ENCODE assay signal across 37 cellular contexts in the genomic region with DNA sequence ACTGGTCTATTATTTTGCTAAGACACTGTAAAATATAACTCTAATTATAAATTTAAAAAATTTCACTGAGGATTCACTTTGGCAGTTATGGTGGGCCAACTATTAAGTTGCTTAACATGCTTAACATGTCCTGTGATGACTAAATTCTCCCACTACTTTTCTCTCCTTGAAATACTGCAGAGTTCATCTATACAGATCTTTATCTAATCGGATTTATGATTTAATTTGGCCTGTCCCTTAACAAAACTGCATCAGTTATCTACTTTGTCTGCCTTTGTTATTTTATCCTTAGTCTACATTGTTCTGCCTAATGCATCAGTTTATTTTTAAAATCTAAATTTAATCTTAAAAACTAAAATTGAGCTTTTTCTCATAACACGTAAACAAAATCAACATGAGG. TPM values are rescaled to one million over a fixed set of nuclear protein-coding genes. Genes with fewer than 3 reads are reported as not detected.
"Had no signal": no experiment of that assay in that cellular context is flagged by ENCODE, and none has a peak within 500 bp of the region (broad histone marks: within the 10 kb centered on the region; RNA-seq: fewer than 3 reads in every experiment).

No MANE protein-coding gene starts in this region.

- DNase-seq: activated B cell treated with CpG ODN at 0.5 μM for 24 hours; activated CD4-positive, alpha-beta memory T cell treated with anti-CD3 and anti-CD28 coated beads, Interleukin-2, amount 10 ng/mL, durations not matched to agents 7 days and 5 days; activated CD4-positive, alpha-beta T cell treated with anti-CD3 and anti-CD28 coated beads for 4 hours; activated CD4-positive, alpha-beta T cell treated with anti-CD3 and anti-CD28 coated beads, Interleukin-2, amount 10 ng/mL, durations not matched to agents 24 days and 14 days; activated CD4-positive, alpha-beta T cell treated with anti-CD3 and anti-CD28 coated beads, Interleukin-2, amount 50 U/mL, for 1 hour; activated CD4-positive, alpha-beta T cell treated with anti-CD3 and anti-CD28 coated beads, Interleukin-2, amount 50 U/mL, for 48 hours; activated CD4-positive, CD25-positive, alpha-beta regulatory T cell treated with anti-CD3 and anti-CD28 coated beads, Interleukin-2, amount 50 U/mL, for 72 hours; activated CD8-positive, alpha-beta memory T cell treated with anti-CD3 and anti-CD28 coated beads for 24 hours; activated CD8-positive, alpha-beta memory T cell treated with anti-CD3 and anti-CD28 coated beads, Interleukin-2, amount 10 ng/mL, durations not matched to agents 7 days and 5 days; activated CD8-positive, alpha-beta memory T cell treated with anti-CD3 and anti-CD28 coated beads, Interleukin-2, amount 50 U/mL, for 48 hours; activated CD8-positive, alpha-beta T cell treated with anti-CD3 and anti-CD28 coated beads, Interleukin-2, amount 10 ng/mL, durations not matched to agents 7 days and 5 days; activated effector memory CD4-positive, alpha-beta T cell treated with Interleukin-2 at 50 U/mL for 16 hours; activated gamma-delta T cell; activated naive CD4-positive, alpha-beta T cell treated with anti-CD3 and anti-CD28 coated beads, Interleukin-2, amount 10 ng/mL, durations not matched to agents 7 days and 5 days; activated naive CD4-positive, alpha-beta T cell treated with Interleukin-2 at 50 U/mL for 16 hours; activated naive CD8-positive, alpha-beta T cell treated with anti-CD3 and anti-CD28 coated beads, Interleukin-2, amount 10 ng/mL, durations not matched to agents 7 days and 5 days; activated naive CD8-positive, alpha-beta T cell treated with anti-CD3 and anti-CD28 coated beads, Interleukin-2, amount 50 U/mL, for 24 hours; activated T-cell treated with anti-CD3 and anti-CD28 coated beads, Interleukin-2, amount 50 U/mL, for 24 hours; activated T-cell treated with anti-CD3 and anti-CD28 coated beads, Interleukin-2, amount 50 U/mL, for 48 hours; amygdala; anterior cingulate cortex; caudate nucleus; cerebellar nuclear complex; T-helper 1 cell; T-helper 2 cell; T-helper 9 cell had no signal

- H3K9me3 ChIP-seq: ascending aorta had no signal

- H3K27me3 ChIP-seq: ascending aorta, cardiac muscle cell had no signal

- H3K27me3 Mint-ChIP-seq: activated B cell treated with CpG ODN at 0.5 μM for 24 hours; activated CD4-positive, alpha-beta memory T cell treated with anti-CD3 and anti-CD28 coated beads, Interleukin-2, amount 10 ng/mL, durations not matched to agents 7 days and 5 days; activated CD4-positive, alpha-beta T cell treated with anti-CD3 and anti-CD28 coated beads, Interleukin-2, amount 10 ng/mL, durations not matched to agents 24 days and 14 days; activated CD8-positive, alpha-beta memory T cell treated with anti-CD3 and anti-CD28 coated beads, Interleukin-2, amount 10 ng/mL, durations not matched to agents 7 days and 5 days; activated naive CD4-positive, alpha-beta T cell treated with anti-CD3 and anti-CD28 coated beads, Interleukin-2, amount 10 ng/mL, durations not matched to agents 7 days and 5 days; activated naive CD4-positive, alpha-beta T cell treated with anti-CD3 and anti-CD28 coated beads, Interleukin-2, amount 50 U/mL, for 24 hours; activated naive CD8-positive, alpha-beta T cell treated with anti-CD3 and anti-CD28 coated beads, Interleukin-2, amount 10 ng/mL, durations not matched to agents 7 days and 5 days; activated naive CD8-positive, alpha-beta T cell treated with anti-CD3 and anti-CD28 coated beads, Interleukin-2, amount 50 U/mL, for 24 hours; activated T-cell treated with anti-CD3 and anti-CD28 coated beads, Interleukin-2, amount 50 U/mL, for 24 hours; brain; central memory CD8-positive, alpha-beta T cell had no signal

- H3K27ac Mint-ChIP-seq: activated B cell treated with CpG ODN at 0.5 μM for 24 hours; activated CD4-positive, alpha-beta memory T cell treated with anti-CD3 and anti-CD28 coated beads, Interleukin-2, amount 10 ng/mL, durations not matched to agents 7 days and 5 days; activated CD4-positive, alpha-beta T cell treated with anti-CD3 and anti-CD28 coated beads, Interleukin-2, amount 10 ng/mL, durations not matched to agents 24 days and 14 days; activated naive CD4-positive, alpha-beta T cell treated with anti-CD3 and anti-CD28 coated beads, Interleukin-2, amount 10 ng/mL, durations not matched to agents 7 days and 5 days; activated naive CD4-positive, alpha-beta T cell treated with anti-CD3 and anti-CD28 coated beads, Interleukin-2, amount 50 U/mL, for 24 hours; activated naive CD8-positive, alpha-beta T cell treated with anti-CD3 and anti-CD28 coated beads, Interleukin-2, amount 10 ng/mL, durations not matched to agents 7 days and 5 days; activated naive CD8-positive, alpha-beta T cell treated with anti-CD3 and anti-CD28 coated beads, Interleukin-2, amount 50 U/mL, for 24 hours; T-helper 1 cell treated with Interleukin-12 subunit alpha and Interleukin-12 subunit beta and Interleukin-4 antibody, amounts not matched to agents 30 μg/mL and 1 μg/mL, for 36 hours; T-helper 2 cell treated with Interferon-gamma antibody and Interleukin-4, amounts not matched to agents 5 μg/mL and 100 μg/mL, for 36 hours had no signal

- H3K4me1 Mint-ChIP-seq: brain had no signal

- H3K4me1 ChIP-seq: ascending aorta had no signal

- ATAC-seq: activated CD8-positive, alpha-beta memory T cell treated with anti-CD3 and anti-CD28 coated beads, Interleukin-2, amount 10 ng/mL, durations not matched to agents 7 days and 5 days; activated CD8-positive, alpha-beta T cell treated with anti-CD3 and anti-CD28 coated beads, Interleukin-2, amount 10 ng/mL, durations not matched to agents 7 days and 5 days; activated naive CD8-positive, alpha-beta T cell treated with anti-CD3 and anti-CD28 coated beads, Interleukin-2, amount 50 U/mL, for 24 hours had no signal

- H3K4me3 Mint-ChIP-seq: activated B cell treated with CpG ODN at 0.5 μM for 24 hours; activated CD4-positive, alpha-beta memory T cell treated with anti-CD3 and anti-CD28 coated beads, Interleukin-2, amount 10 ng/mL, durations not matched to agents 7 days and 5 days; activated CD4-positive, alpha-beta T cell treated with anti-CD3 and anti-CD28 coated beads, Interleukin-2, amount 10 ng/mL, durations not matched to agents 24 days and 14 days; activated CD8-positive, alpha-beta memory T cell treated with anti-CD3 and anti-CD28 coated beads, Interleukin-2, amount 10 ng/mL, durations not matched to agents 7 days and 5 days; activated CD8-positive, alpha-beta T cell treated with anti-CD3 and anti-CD28 coated beads, Interleukin-2, amount 10 ng/mL, durations not matched to agents 7 days and 5 days; activated naive CD4-positive, alpha-beta T cell treated with anti-CD3 and anti-CD28 coated beads, Interleukin-2, amount 10 ng/mL, durations not matched to agents 7 days and 5 days; activated naive CD4-positive, alpha-beta T cell treated with anti-CD3 and anti-CD28 coated beads, Interleukin-2, amount 50 U/mL, for 24 hours; activated naive CD8-positive, alpha-beta T cell treated with anti-CD3 and anti-CD28 coated beads, Interleukin-2, amount 10 ng/mL, durations not matched to agents 7 days and 5 days; activated naive CD8-positive, alpha-beta T cell treated with anti-CD3 and anti-CD28 coated beads, Interleukin-2, amount 50 U/mL, for 24 hours; activated T-cell treated with anti-CD3 and anti-CD28 coated beads, Interleukin-2, amount 50 U/mL, for 24 hours; central memory CD8-positive, alpha-beta T cell; T-helper 1 cell treated with Interleukin-12 subunit alpha and Interleukin-12 subunit beta and Interleukin-4 antibody, amounts not matched to agents 30 μg/mL and 1 μg/mL, for 36 hours; T-helper 2 cell treated with Interferon-gamma antibody and Interleukin-4, amounts not matched to agents 5 μg/mL and 100 μg/mL, for 36 hours had no signal

- H3K27ac ChIP-seq: ascending aorta, cardiac muscle cell, VCaP had no signal

- H3K9me3 Mint-ChIP-seq: activated B cell treated with CpG ODN at 0.5 μM for 24 hours; activated CD4-positive, alpha-beta memory T cell treated with anti-CD3 and anti-CD28 coated beads, Interleukin-2, amount 10 ng/mL, durations not matched to agents 7 days and 5 days; activated CD4-positive, alpha-beta T cell treated with anti-CD3 and anti-CD28 coated beads, Interleukin-2, amount 10 ng/mL, durations not matched to agents 24 days and 14 days; activated naive CD4-positive, alpha-beta T cell treated with anti-CD3 and anti-CD28 coated beads, Interleukin-2, amount 10 ng/mL, durations not matched to agents 7 days and 5 days; activated naive CD4-positive, alpha-beta T cell treated with anti-CD3 and anti-CD28 coated beads, Interleukin-2, amount 50 U/mL, for 24 hours; activated naive CD8-positive, alpha-beta T cell treated with anti-CD3 and anti-CD28 coated beads, Interleukin-2, amount 10 ng/mL, durations not matched to agents 7 days and 5 days; activated naive CD8-positive, alpha-beta T cell treated with anti-CD3 and anti-CD28 coated beads, Interleukin-2, amount 50 U/mL, for 24 hours; activated T-cell treated with anti-CD3 and anti-CD28 coated beads, Interleukin-2, amount 50 U/mL, for 24 hours; activated T-helper 2 cell treated with anti-CD3 and anti-CD28 coated beads, Interferon-gamma antibody, Interleukin-2, Interleukin-4, amounts not matched to agents 10 μg/mL and 5 μg/mL and 100 μg/mL, durations not matched to agents 14 hours and 24 hours and 36 hours; brain; central memory CD8-positive, alpha-beta T cell; T-helper 1 cell treated with Interleukin-12 subunit alpha and Interleukin-12 subunit beta and Interleukin-4 antibody, amounts not matched to agents 30 μg/mL and 1 μg/mL, for 36 hours; T-helper 2 cell treated with Interferon-gamma antibody and Interleukin-4, amounts not matched to agents 5 μg/mL and 100 μg/mL, for 36 hours had no signal

- H3K36me3 Mint-ChIP-seq: brain had no signal

RNA-seq across cellular contexts. Expression of gene CD96, which starts 26.4 kb away (rescaled TPM):
- total RNA-seq: bronchial epithelial cell, cardiac muscle cell had no signal
- polyA plus RNA-seq: cardiac muscle cell had no signal

RNA-seq across cellular contexts. Expression of gene ZBED2, which starts 26.8 kb away (rescaled TPM):
- total RNA-seq: cardiac muscle cell, chondrocyte had no signal
- polyA plus RNA-seq: cardiac muscle cell had no signal
